9 cellular contexts compared by ENCODE assay signal in the genomic region with DNA sequence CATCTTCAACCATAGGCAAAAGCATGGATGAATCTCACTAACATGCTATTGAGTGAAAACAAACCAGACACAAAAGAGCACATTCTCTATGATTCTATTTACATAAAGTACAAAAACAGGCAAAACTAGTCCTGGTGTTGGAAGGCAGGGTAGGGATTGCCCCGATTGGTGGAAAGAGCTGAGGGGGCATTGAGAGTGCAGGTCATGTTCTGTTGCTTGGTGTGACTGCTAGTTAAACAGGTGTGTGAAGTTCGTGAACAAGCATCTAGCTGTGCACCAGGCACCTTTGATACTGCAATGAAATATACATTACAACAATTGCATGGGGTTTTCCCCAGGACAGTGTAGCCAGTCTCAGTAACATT. TPM values are rescaled to one million over a fixed set of nuclear protein-coding genes. Genes with fewer than 3 reads are reported as not detected.
DNase-seq lines count a peak whose midpoint lies in the region; ATAC-seq lines count a peak whose summit lies in the region.
"Had no signal": no experiment of that assay in that cellular context is flagged by ENCODE, and none has a peak within 500 bp of the region (broad histone marks: within the 10 kb centered on the region; RNA-seq: fewer than 3 reads in every experiment).

No MANE protein-coding gene starts in this region.

- DNase-seq in T47D (ENCODE audit: low read depth in 1 of 2, low spot score in 1 of 2) = peak; percentile 47 to 83
- peak; percentile 56 for DNase-seq in left kidney (ENCODE audit: low read depth, low spot score)
- no peak for DNase-seq in stimulated activated effector memory CD8-positive, alpha-beta T cell treated with anti-CD3 and anti-CD28 coated beads, Interleukin-12 subunit alpha, Interleukin-12 subunit beta, amount 100 ng/mL, for 72 hours (ENCODE audit: low spot score in 2 of 2)
- no peak for DNase-seq in activated naive CD4-positive, alpha-beta T cell treated with anti-CD3 and anti-CD28 coated beads for 36 hours
- DNase-seq in DMS153 treated with DMSO at 0.1 percent for 48 hours (lab: John Stamatoyannopoulos, UW; ENCODE audit: unreplicated experiment) = no peak
- no peak for DNase-seq in cerebellar nuclear complex (lab: John Stamatoyannopoulos, UW)
- DNase-seq in NCI-H146 treated with DMSO at 0.1 percent for 48 hours (lab: John Stamatoyannopoulos, UW; ENCODE audit: unreplicated experiment) = no peak

- H3K27ac Mint-ChIP-seq in stimulated activated effector memory CD8-positive, alpha-beta T cell treated with anti-CD3 and anti-CD28 coated beads, Interleukin-12 subunit alpha, Interleukin-12 subunit beta, amount 100 ng/mL, for 72 hours = no peak overlapping the region
- H3K27ac Mint-ChIP-seq in activated naive CD4-positive, alpha-beta T cell treated with anti-CD3 and anti-CD28 coated beads for 36 hours = no peak overlapping the region

- intact Hi-C loops in activated naive CD4-positive, alpha-beta T cell treated with anti-CD3 and anti-CD28 coated beads for 36 hours (cut with micrococcal nuclease) = no loop called here

- no peak overlapping the region for H3K4me3 Mint-ChIP-seq in stimulated activated effector memory CD8-positive, alpha-beta T cell treated with anti-CD3 and anti-CD28 coated beads, Interleukin-12 subunit alpha, Interleukin-12 subunit beta, amount 100 ng/mL, for 72 hours
- H3K4me3 Mint-ChIP-seq in activated naive CD4-positive, alpha-beta T cell treated with anti-CD3 and anti-CD28 coated beads for 36 hours = no peak overlapping the region

- H3K27me3 ChIP-seq in HUES6 (ENCODE audit: control insufficient read depth, insufficient read depth, low read length) = peaks cover 65% of the 10 kb centered on the region

- H3K9me3 Mint-ChIP-seq in stimulated activated effector memory CD8-positive, alpha-beta T cell treated with anti-CD3 and anti-CD28 coated beads, Interleukin-12 subunit alpha, Interleukin-12 subunit beta, amount 100 ng/mL, for 72 hours = peaks cover 3% of the 10 kb centered on the region
- H3K9me3 Mint-ChIP-seq in activated naive CD4-positive, alpha-beta T cell treated with anti-CD3 and anti-CD28 coated beads for 36 hours = no peaks in the 10 kb centered on the region

- no peak overlapping the region for H3K27ac ChIP-seq in HUES6 (ENCODE audit: low read depth, low read length)

- peak overlapping the region; percentile 49 for H3K9ac ChIP-seq in HUES6 (ENCODE audit: low read length)

- no peaks in the 10 kb centered on the region for H3K36me3 Mint-ChIP-seq in stimulated activated effector memory CD8-positive, alpha-beta T cell treated with anti-CD3 and anti-CD28 coated beads, Interleukin-12 subunit alpha, Interleukin-12 subunit beta, amount 100 ng/mL, for 72 hours
- no peaks in the 10 kb centered on the region for H3K36me3 Mint-ChIP-seq in activated naive CD4-positive, alpha-beta T cell treated with anti-CD3 and anti-CD28 coated beads for 36 hours (ENCODE audit: low read depth)

- H3K4me3 ChIP-seq in HUES6 (ENCODE audit: low read depth, low read length) = peak overlapping the region; percentile 65

- in situ Hi-C loops in T47D (cut with HindIII; ENCODE audit: low pct_unique_long_range_greater_than_20kb, low sequenced_read_pairs) = no loop called here

- CTCF ChIA-PET in activated naive CD4-positive, alpha-beta T cell treated with anti-CD3 and anti-CD28 coated beads for 36 hours (lab: Charles Lee) = interaction anchor here (0.6 kb wide), 1 partner anchor 354 kb away, joined by 3 read pairs; no protein-coding TSS in a partner anchor

- peak; percentile 17 for ATAC-seq in stimulated activated effector memory CD8-positive, alpha-beta T cell treated with anti-CD3 and anti-CD28 coated beads, Interleukin-12 subunit alpha, Interleukin-12 subunit beta, amount 100 ng/mL, for 72 hours

- H3K4me1 ChIP-seq in HUES6 (ENCODE audit: control insufficient read depth, insufficient read depth, low read length) = peaks cover 29% of the 10 kb centered on the region

- no peaks in the 10 kb centered on the region for H3K4me1 Mint-ChIP-seq in stimulated activated effector memory CD8-positive, alpha-beta T cell treated with anti-CD3 and anti-CD28 coated beads, Interleukin-12 subunit alpha, Interleukin-12 subunit beta, amount 100 ng/mL, for 72 hours
- peaks cover 5% of the 10 kb centered on the region for H3K4me1 Mint-ChIP-seq in activated naive CD4-positive, alpha-beta T cell treated with anti-CD3 and anti-CD28 coated beads for 36 hours (ENCODE audit: low read depth)

- H3K9me3 ChIP-seq in HUES6 (ENCODE audit: control insufficient read depth, insufficient read depth, low read depth, low read length) = no peaks in the 10 kb centered on the region

- peaks cover 45% of the 10 kb centered on the region for H3K27me3 Mint-ChIP-seq in activated naive CD4-positive, alpha-beta T cell treated with anti-CD3 and anti-CD28 coated beads for 36 hours (ENCODE audit: low read depth)

- no peaks in the 10 kb centered on the region for H3K36me3 ChIP-seq in HUES6 (ENCODE audit: control insufficient read depth, insufficient read depth, low read length)

RNA-seq across cellular contexts. Expression of gene THRB, which starts 26.3 kb away (rescaled TPM):
- not detected for total RNA-seq in activated naive CD4-positive, alpha-beta T cell treated with anti-CD3 and anti-CD28 coated beads for 36 hours
- total RNA-seq: T-helper 1 cell treated with Interleukin-12 subunit alpha and Interleukin-12 subunit beta and Interleukin-4 antibody, amounts not matched to agents 30 ng/mL and 1 ng/mL, for 36 hours had no signal

Comparison
In these comparisons a context has a peak if more than half of its experiments do, and no peak if none do; other contexts are left out.
1. DNase-seq: peak in T47D (2 of 2) and left kidney (single experiment); none in stimulated activated effector memory CD8-positive, alpha-beta T cell treated with anti-CD3 and anti-CD28 coated beads, Interleukin-12 subunit alpha, Interleukin-12 subunit beta, amount 100 ng/mL, for 72 hours (0 of 2), activated naive CD4-positive, alpha-beta T cell treated with anti-CD3 and anti-CD28 coated beads for 36 hours (single experiment), DMS153 treated with DMSO at 0.1 percent for 48 hours (single experiment), cerebellar nuclear complex (0 of 2) and NCI-H146 treated with DMSO at 0.1 percent for 48 hours (single experiment).